21 cellular contexts compared by ENCODE assay signal in the genomic region with DNA sequence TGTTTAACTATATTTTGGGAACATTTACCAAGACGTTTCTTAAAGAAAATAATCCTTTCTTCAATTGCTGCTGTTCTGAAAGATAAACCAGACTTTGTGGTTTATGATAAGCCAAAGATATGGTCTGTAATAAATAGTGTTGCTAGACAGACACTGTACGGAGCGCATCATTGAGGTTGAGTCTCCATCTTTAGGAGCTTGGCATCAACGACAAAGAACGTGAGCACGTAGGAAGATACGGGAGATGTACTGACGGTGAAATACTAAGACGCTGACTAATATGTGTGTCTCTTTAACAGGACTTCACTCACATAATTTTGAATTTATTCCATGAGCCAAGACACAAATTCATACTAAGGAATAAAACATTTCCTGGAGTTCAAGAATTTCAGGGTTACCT. TPM values are rescaled to one million over a fixed set of nuclear protein-coding genes. Genes with fewer than 3 reads are reported as not detected.
"Had no signal": no experiment of that assay in that cellular context is flagged by ENCODE, and none has a peak within 500 bp of the region (broad histone marks: within the 10 kb centered on the region; RNA-seq: fewer than 3 reads in every experiment).

No MANE protein-coding gene starts in this region.

- H3K27me3 ChIP-seq: brain microvascular endothelial cell, neutrophil, tibial nerve had no signal

- DNase-seq: activated CD4-positive, alpha-beta memory T cell treated with anti-CD3 and anti-CD28 coated beads, Interleukin-2, amount 10 ng/mL, durations not matched to agents 7 days and 5 days; activated CD4-positive, alpha-beta T cell treated with anti-CD3 and anti-CD28 coated beads for 36 hours; activated CD8-positive, alpha-beta memory T cell treated with anti-CD3 and anti-CD28 coated beads, Interleukin-2, amount 50 U/mL, for 4 hours; activated effector memory CD4-positive, alpha-beta T cell treated with anti-CD3 and anti-CD28 coated beads, Interleukin-2, amount 50 U/mL, for 16 hours; cerebellar nuclear complex; effector memory CD4-positive, alpha-beta T cell; immature natural killer cell; mesendoderm; natural killer cell; posterior cingulate gyrus; stimulated activated CD4-positive, alpha-beta T cell treated with anti-CD3 and anti-CD28 coated beads, Interleukin-4, amount 100 ng/mL, for 24 hours; stimulated activated naive CD4-positive, alpha-beta T cell treated with Interleukin-2 at 50 U/mL for 16 hours; substantia nigra; T-helper 17 cell had no signal

- H3K4me3 ChIP-seq: tibial nerve had no signal

- H3K9me3 ChIP-seq: neutrophil had no signal

- H3K4me1 ChIP-seq: tibial nerve had no signal

- H3K36me3 ChIP-seq: brain microvascular endothelial cell, neutrophil had no signal

- ATAC-seq: activated CD4-positive, alpha-beta T cell treated with anti-CD3 and anti-CD28 coated beads for 36 hours; activated naive CD4-positive, alpha-beta T cell treated with anti-CD3 and anti-CD28 coated beads, Interleukin-2, amount 50 U/mL, for 72 hours; natural killer cell; T-helper 17 cell had no signal

- H3K27ac ChIP-seq: brain microvascular endothelial cell, neutrophil, tibial nerve had no signal

RNA-seq across cellular contexts. Expression of a gene that starts 16.2 kb away (rescaled TPM):
- total RNA-seq: glomerular endothelial cell, natural killer cell, skeletal muscle tissue, T-helper 17 cell had no signal
- polyA plus RNA-seq: liver had no signal
